In the genomic region with DNA sequence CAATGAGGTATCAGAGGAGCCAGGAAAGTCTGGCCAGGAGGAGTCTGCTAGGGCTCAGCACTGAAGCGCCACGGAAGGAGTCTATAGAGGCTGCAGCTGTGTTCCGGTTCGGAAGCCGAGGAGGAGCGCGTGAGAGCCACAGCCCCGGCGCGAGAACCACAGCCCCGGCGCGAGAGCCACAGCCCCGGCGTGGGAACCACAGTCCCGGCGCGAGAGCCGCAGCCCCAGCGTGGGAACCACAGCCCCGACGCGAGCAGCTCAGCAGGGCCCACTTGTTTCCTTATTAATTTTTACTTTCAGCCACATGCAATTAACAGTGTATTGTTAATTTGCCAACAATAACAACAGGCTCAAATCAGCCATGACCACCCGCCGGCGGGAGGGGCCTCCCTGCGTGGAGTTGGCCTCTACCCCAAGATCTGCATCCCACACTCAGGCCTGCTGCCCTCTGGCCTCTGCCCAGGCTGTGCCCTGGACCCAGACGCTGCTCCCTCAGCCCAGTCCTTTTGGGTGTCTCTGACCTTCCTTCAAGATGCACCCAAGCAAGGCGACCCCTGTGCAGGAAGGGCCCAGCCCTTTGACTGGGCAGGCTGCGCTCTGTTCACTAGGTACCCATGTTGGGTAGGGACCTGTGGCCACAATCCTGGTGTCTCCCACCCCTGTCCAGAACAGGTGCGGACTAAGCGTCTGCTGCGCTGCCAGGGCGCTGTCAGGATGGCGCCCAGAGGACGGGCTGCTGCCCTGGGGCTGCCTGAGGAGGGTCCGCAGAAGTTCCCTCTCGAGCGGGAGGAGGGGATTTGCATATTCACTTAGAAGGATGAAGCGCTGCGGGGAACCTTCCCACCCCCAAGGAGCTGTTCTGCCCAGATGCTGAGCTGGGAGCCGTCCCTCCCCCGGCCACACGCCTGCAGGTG, we compare ENCODE assay signal across 9 cellular contexts.
A peak's percentile ranks its signal among the peaks of the same experiment; 100 is the strongest.
DNase-seq lines count a peak whose midpoint lies in the region; ATAC-seq and TF ChIP-seq lines count a peak whose summit lies in the region.
"Had no signal": no experiment of that assay in that cellular context is flagged by ENCODE, and none has a peak within 500 bp of the region (broad histone marks: within the 10 kb centered on the region; RNA-seq: fewer than 3 reads in every experiment).

No MANE protein-coding gene starts in this region.

- peak overlapping the region; percentile 24; the same call in 1 of the 2 replicates for H3K4me3 ChIP-seq in iPS-18c (ENCODE audit: insufficient read depth, low read depth, low read length)
- H3K4me3 ChIP-seq: cardiac muscle cell had no signal

- H3K9me3 ChIP-seq in iPS-18c (ENCODE audit: control insufficient read depth, insufficient read depth, low read length) = no peaks in the 10 kb centered on the region

- H3K27me3 ChIP-seq in foreskin keratinocyte = peaks cover 28% of the 10 kb centered on the region

- H3K9me3 Mint-ChIP-seq in activated T-cell treated with anti-CD3 and anti-CD28 coated beads, Interleukin-2, amount 50 U/mL, for 24 hours = peaks cover 6% of the 10 kb centered on the region

- no peak overlapping the region for H3K4me3 Mint-ChIP-seq in activated T-cell treated with anti-CD3 and anti-CD28 coated beads, Interleukin-2, amount 50 U/mL, for 24 hours

- peaks cover 62% of the 10 kb centered on the region for H3K27me3 Mint-ChIP-seq in activated T-cell treated with anti-CD3 and anti-CD28 coated beads, Interleukin-2, amount 50 U/mL, for 24 hours

- peaks cover 12% of the 10 kb centered on the region for H3K4me1 Mint-ChIP-seq in activated T-cell treated with anti-CD3 and anti-CD28 coated beads, Interleukin-2, amount 50 U/mL, for 24 hours (ENCODE audit: low read depth)

- intact Hi-C loops in Right ventricle myocardium inferior (cut with DNase I) = loop anchor here (10.0 kb wide), 1 partner anchor 105 kb away; no protein-coding TSS in a partner anchor
- intact Hi-C loops in cardiac septum (cut with DNase I) = loop anchor here (5.0 kb wide), 1 partner anchor 113 kb away; the partner anchor contains the start of gene ADRA2C

- no peak for TF ChIP-seq CTCF in foreskin keratinocyte (conservative IDR thresholded peaks at IDR 0.05)

- no peaks in the 10 kb centered on the region for H3K4me1 ChIP-seq in foreskin keratinocyte

- no peak overlapping the region for H3K27ac ChIP-seq in foreskin keratinocyte
- H3K27ac ChIP-seq: cardiac muscle cell had no signal

- H3K27ac Mint-ChIP-seq in activated T-cell treated with anti-CD3 and anti-CD28 coated beads, Interleukin-2, amount 50 U/mL, for 24 hours = no peak overlapping the region

- peak; percentile 26 for ATAC-seq in Right ventricle myocardium inferior
- ATAC-seq in foreskin keratinocyte = no peak

- DNase-seq in Right ventricle myocardium inferior (ENCODE audit: missing footprints) = no peak
- DNase-seq in cardiac septum (ENCODE audit: low spot score) = no peak
- peak; percentile 45 for DNase-seq in activated T-cell treated with anti-CD3 and anti-CD28 coated beads, Interleukin-2, amount 50 U/mL, for 24 hours
- DNase-seq in ureter (ENCODE audit: low spot score) = peak; percentile 41
- DNase-seq in foreskin keratinocyte = no peak
- DNase-seq in GOT3 (lab: John Stamatoyannopoulos, UW) = no peak
- DNase-seq in occipital lobe (lab: John Stamatoyannopoulos, UW) = no peak

- no peaks in the 10 kb centered on the region for H3K36me3 Mint-ChIP-seq in activated T-cell treated with anti-CD3 and anti-CD28 coated beads, Interleukin-2, amount 50 U/mL, for 24 hours (ENCODE audit: low read depth)

Comparison
In these comparisons a context has a peak if more than half of its experiments do, and no peak if none do; other contexts are left out.
1. DNase-seq: peak in activated T-cell treated with anti-CD3 and anti-CD28 coated beads, Interleukin-2, amount 50 U/mL, for 24 hours (single experiment) and ureter (single experiment); none in Right ventricle myocardium inferior (single experiment), cardiac septum (single experiment), foreskin keratinocyte (0 of 2), GOT3 (single experiment) and occipital lobe (single experiment).